8 cellular contexts compared by ENCODE assay signal in the genomic region with DNA sequence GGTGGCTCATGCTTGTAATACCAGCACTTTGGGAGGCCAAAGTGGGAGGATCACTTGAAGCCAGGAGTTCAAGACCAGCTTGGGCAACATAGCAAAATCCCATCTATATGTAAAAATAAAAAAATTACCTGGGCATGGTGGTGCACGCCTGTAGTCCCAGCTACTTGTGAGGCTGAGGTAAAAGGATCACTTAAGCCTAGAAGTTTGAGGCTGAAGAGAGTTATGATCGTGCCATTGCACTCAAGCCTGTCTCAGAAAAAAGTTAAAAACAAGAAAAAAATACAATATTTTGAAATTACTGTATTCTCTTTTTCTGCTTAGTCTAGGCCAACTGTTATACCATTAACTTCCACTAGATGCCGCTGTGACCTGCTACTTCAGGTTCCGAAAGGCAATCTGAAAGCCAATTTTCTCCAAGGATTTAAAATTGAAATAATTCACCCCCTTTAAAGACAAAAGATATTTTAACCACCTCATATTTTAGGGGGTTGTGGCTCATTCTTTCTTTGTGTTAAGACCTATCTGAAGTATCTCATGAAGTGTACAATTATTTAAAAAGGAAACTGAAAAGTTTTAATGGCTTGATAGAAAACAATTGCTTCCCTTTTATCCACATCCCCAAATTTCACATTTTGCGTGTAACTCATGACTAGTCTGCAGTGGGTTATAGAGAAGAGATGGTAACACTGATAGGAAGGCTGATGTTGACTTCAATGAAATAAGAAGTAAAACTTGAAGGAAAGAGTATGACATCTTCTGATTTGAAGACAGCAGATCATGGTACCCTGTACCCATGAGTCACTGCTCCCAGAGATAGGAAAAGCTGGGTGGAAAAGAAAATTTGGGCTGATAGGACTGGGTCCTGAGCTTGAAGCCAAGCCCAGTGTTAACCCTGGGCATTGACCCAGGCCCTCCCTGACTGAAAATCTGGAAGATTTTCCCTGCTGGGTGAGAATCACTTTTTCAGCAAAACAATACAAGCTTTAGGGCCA. TPM values are rescaled to one million over a fixed set of nuclear protein-coding genes. Genes with fewer than 3 reads are reported as not detected.
DNase-seq lines count a peak whose midpoint lies in the region; ATAC-seq lines count a peak whose summit lies in the region.

No MANE protein-coding gene starts in this region.

- no peak overlapping the region for H2AK5ac ChIP-seq in trophoblast cell (ENCODE audit: low read length)

- H2AFZ ChIP-seq in trophoblast cell (ENCODE audit: insufficient read depth, low read length, poor library complexity) = no peak overlapping the region

- no peak overlapping the region for H2BK12ac ChIP-seq in trophoblast cell (ENCODE audit: low read length)

- no peak overlapping the region for H3K18ac ChIP-seq in trophoblast cell (ENCODE audit: low read length)

- DNase-seq in stimulated activated CD4-positive, alpha-beta T cell treated with anti-CD3 and anti-CD28 coated beads, Interleukin-12 subunit alpha, Interleukin-12 subunit beta, amount 100 ng/mL, for 4 hours = peak; percentile 13
- no peak for DNase-seq in stimulated activated CD4-positive, alpha-beta T cell treated with anti-CD3 and anti-CD28 coated beads, Interleukin-4, amount 100 ng/mL, for 4 hours
- DNase-seq in NCI-H1105 treated with DMSO at 0.1 percent for 48 hours (lab: John Stamatoyannopoulos, UW) (peak; percentile 36), fibroblast of the conjunctiva (ENCODE audit: low read depth) (peak; percentile 51), trophoblast cell (peak; percentile 18 to 78), MG63 (no peak)
- peak; percentile 11 for DNase-seq in activated CD4-positive, alpha-beta T cell treated with anti-CD3 and anti-CD28 coated beads, Interleukin-2, amount 50 U/mL, for 1 hour

- H3K4me3 ChIP-seq in trophoblast cell (ENCODE audit: low read depth, low read length) = no peak overlapping the region
- H3K4me3 ChIP-seq in MG63 = no peak overlapping the region

- H3K79me1 ChIP-seq in trophoblast cell (ENCODE audit: low read length) = no peaks in the 10 kb centered on the region

- no peak overlapping the region for H2BK5ac ChIP-seq in trophoblast cell (ENCODE audit: low read depth, low read length, poor library complexity)

- no peak overlapping the region for H3K4me2 ChIP-seq in trophoblast cell (ENCODE audit: low read length)

- no CpG with 5 or more reads among the region's 5 CpGs for WGBS in trophoblast cell (ENCODE audit: extremely low coverage, insufficient coverage, insufficient read length)

- no peak overlapping the region for H4K91ac ChIP-seq in trophoblast cell (ENCODE audit: low read depth, low read length)

- H4K8ac ChIP-seq in trophoblast cell (ENCODE audit: low read depth, low read length) = no peak overlapping the region

- H3K27me3 ChIP-seq in trophoblast cell (ENCODE audit: insufficient read depth, low read length) (no peaks in the 10 kb centered on the region), MG63 (no peaks in the 10 kb centered on the region)

- H3K79me2 ChIP-seq in trophoblast cell (ENCODE audit: control insufficient read depth, insufficient read depth, low read length, poor library complexity) = no peaks in the 10 kb centered on the region

- no peak overlapping the region for H3K4ac ChIP-seq in trophoblast cell (ENCODE audit: low read depth, low read length)

- peaks cover 5 to 7% of the 10 kb centered on the region in 2 experiments for H3K4me1 ChIP-seq in trophoblast cell (ENCODE audit: control insufficient read depth in 1 of 2, insufficient read depth in 2 of 2, low read length in 2 of 2)

- H4K12ac ChIP-seq in trophoblast cell (ENCODE audit: low read depth, low read length) = no peak overlapping the region

- ATAC-seq in GM21515 (IDR thresholded peaks at IDR 0.05; ENCODE audit: unreplicated experiment) = no peak

- H2BK120ac ChIP-seq in trophoblast cell (ENCODE audit: insufficient read depth, low read length, poor library complexity) = peak overlapping the region; percentile 40

- H3K36me3 ChIP-seq in trophoblast cell (ENCODE audit: control insufficient read depth in 1 of 2, insufficient read depth in 2 of 2, low read length in 2 of 2) (no peaks in the 10 kb centered on the region), MG63 (no peaks in the 10 kb centered on the region)

- H3K27ac ChIP-seq in trophoblast cell (ENCODE audit: low read depth, low read length) = no peak overlapping the region

- no peak overlapping the region for H3K14ac ChIP-seq in trophoblast cell (ENCODE audit: low read length)

- no peak overlapping the region for H3K9ac ChIP-seq in trophoblast cell (ENCODE audit: low read length)

- H3K23ac ChIP-seq in trophoblast cell (ENCODE audit: low read length) = no peak overlapping the region

- H3K9me3 ChIP-seq in trophoblast cell (ENCODE audit: insufficient read depth, low read depth, low read length) = no peaks in the 10 kb centered on the region
- H3K9me3 ChIP-seq in MG63 = no peaks in the 10 kb centered on the region

RNA-seq across cellular contexts. Expression of a gene that starts 24.4 kb away (rescaled TPM):
- polyA plus RNA-seq in trophoblast cell (2013) = 0.06 and 0.10 TPM in 2 replicates
- total RNA-seq in MG63 (2014; rRNA removed; shearing (Covaris generic); ENCODE audit: low replicate concordance) = not detected in 2 replicates

Comparison
In these comparisons a context has a peak if more than half of its experiments do, and no peak if none do; other contexts are left out.
1. DNase-seq: peak in stimulated activated CD4-positive, alpha-beta T cell treated with anti-CD3 and anti-CD28 coated beads, Interleukin-12 subunit alpha, Interleukin-12 subunit beta, amount 100 ng/mL, for 4 hours (single experiment), NCI-H1105 treated with DMSO at 0.1 percent for 48 hours (single experiment), activated CD4-positive, alpha-beta T cell treated with anti-CD3 and anti-CD28 coated beads, Interleukin-2, amount 50 U/mL, for 1 hour (single experiment), fibroblast of the conjunctiva (single experiment) and trophoblast cell (2 of 2); none in stimulated activated CD4-positive, alpha-beta T cell treated with anti-CD3 and anti-CD28 coated beads, Interleukin-4, amount 100 ng/mL, for 4 hours (0 of 2) and MG63 (single experiment).